Comparison of ENCODE assay signal across 2 cellular contexts in genomic region chr6:87094576-87094975, GRCh38.
TF ChIP-seq lines count a peak whose summit lies in the region.

No MANE protein-coding gene starts in this region.

TF ChIP-seq in SK-N-SH, 30 proteins besides CTCF, POLR2A, EP300 and RAD21:
- TF ChIP-seq, protein P1, sequence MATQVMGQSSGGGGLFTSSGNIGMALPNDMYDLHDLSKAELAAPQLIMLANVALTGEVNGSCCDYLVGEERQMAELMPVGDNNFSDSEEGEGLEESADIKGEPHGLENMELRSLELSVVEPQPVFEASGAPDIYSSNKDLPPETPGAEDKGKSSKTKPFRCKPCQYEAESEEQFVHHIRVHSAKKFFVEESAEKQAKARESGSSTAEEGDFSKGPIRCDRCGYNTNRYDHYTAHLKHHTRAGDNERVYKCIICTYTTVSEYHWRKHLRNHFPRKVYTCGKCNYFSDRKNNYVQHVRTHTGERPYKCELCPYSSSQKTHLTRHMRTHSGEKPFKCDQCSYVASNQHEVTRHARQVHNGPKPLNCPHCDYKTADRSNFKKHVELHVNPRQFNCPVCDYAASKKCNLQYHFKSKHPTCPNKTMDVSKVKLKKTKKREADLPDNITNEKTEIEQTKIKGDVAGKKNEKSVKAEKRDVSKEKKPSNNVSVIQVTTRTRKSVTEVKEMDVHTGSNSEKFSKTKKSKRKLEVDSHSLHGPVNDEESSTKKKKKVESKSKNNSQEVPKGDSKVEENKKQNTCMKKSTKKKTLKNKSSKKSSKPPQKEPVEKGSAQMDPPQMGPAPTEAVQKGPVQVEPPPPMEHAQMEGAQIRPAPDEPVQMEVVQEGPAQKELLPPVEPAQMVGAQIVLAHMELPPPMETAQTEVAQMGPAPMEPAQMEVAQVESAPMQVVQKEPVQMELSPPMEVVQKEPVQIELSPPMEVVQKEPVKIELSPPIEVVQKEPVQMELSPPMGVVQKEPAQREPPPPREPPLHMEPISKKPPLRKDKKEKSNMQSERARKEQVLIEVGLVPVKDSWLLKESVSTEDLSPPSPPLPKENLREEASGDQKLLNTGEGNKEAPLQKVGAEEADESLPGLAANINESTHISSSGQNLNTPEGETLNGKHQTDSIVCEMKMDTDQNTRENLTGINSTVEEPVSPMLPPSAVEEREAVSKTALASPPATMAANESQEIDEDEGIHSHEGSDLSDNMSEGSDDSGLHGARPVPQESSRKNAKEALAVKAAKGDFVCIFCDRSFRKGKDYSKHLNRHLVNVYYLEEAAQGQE (IDR thresholded peaks at IDR 0.05; ENCODE audit: low read depth, low read length) = no peak
- TF ChIP-seq YY1 (IDR thresholded peaks at IDR 0.05; ENCODE audit: low read depth) (no peak), CHD2 (IDR thresholded peaks at IDR 0.05; ENCODE audit: low read length, partially characterized antibody) (no peak), EZH2phosphoT487 (IDR thresholded peaks at IDR 0.05; ENCODE audit: borderline replicate concordance, low read depth) (no peak), MEF2A (IDR thresholded peaks at IDR 0.05; ENCODE audit: borderline replicate concordance, low read depth) (no peak), FOXM1 (IDR thresholded peaks at IDR 0.05; ENCODE audit: low read depth) (no peak), ZBTB33 (IDR thresholded peaks at IDR 0.05; ENCODE audit: borderline replicate concordance, low read depth) (no peak), RCOR1 (IDR thresholded peaks at IDR 0.05; ENCODE audit: low read length) (no peak), FOSL2 (IDR thresholded peaks at IDR 0.05; ENCODE audit: borderline replicate concordance, low read depth) (no peak), SIN3A (IDR thresholded peaks at IDR 0.05; ENCODE audit: borderline replicate concordance, low read depth, low read length) (no peak), RFX5 (IDR thresholded peaks at IDR 0.05; ENCODE audit: low read length) (no peak), PBX3 (IDR thresholded peaks at IDR 0.05) (no peak), GABPA (IDR thresholded peaks at IDR 0.05; ENCODE audit: low read depth) (no peak), MAX (IDR thresholded peaks at IDR 0.05; ENCODE audit: low read depth) (no peak), TCF12 (IDR thresholded peaks at IDR 0.05) (no peak), TAF1 (IDR thresholded peaks at IDR 0.05; ENCODE audit: borderline replicate concordance, low read depth, low read length) (no peak), FOXJ3 (CRISPR knock-in tag; IDR thresholded peaks at IDR 0.05) (no peak), ELF1 (IDR thresholded peaks at IDR 0.05) (no peak)
- TF ChIP-seq, protein P2, sequence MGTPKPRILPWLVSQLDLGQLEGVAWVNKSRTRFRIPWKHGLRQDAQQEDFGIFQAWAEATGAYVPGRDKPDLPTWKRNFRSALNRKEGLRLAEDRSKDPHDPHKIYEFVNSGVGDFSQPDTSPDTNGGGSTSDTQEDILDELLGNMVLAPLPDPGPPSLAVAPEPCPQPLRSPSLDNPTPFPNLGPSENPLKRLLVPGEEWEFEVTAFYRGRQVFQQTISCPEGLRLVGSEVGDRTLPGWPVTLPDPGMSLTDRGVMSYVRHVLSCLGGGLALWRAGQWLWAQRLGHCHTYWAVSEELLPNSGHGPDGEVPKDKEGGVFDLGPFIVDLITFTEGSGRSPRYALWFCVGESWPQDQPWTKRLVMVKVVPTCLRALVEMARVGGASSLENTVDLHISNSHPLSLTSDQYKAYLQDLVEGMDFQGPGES (IDR thresholded peaks at IDR 0.05; ENCODE audit: low read depth, low read length) = no peak
TF ChIP-seq in SK-N-SH: peak in this region for 0.

TF ChIP-seq in endothelial cell of umbilical vein, 7 proteins besides CTCF, POLR2A, EP300 and RAD21 (continued from another document):
- TF ChIP-seq JUN (IDR thresholded peaks at IDR 0.05; ENCODE audit: borderline replicate concordance, insufficient read depth, insufficient read length, low read depth) = no peak
